In genomic region chr6:87572031-87572430, GRCh38 we compare ENCODE assay signal across 21 cellular contexts. TPM values are rescaled to one million over a fixed set of nuclear protein-coding genes. Genes with fewer than 3 reads are reported as not detected.
DNase-seq lines count a peak whose midpoint lies in the region; ATAC-seq, FAIRE-seq and TF ChIP-seq lines count a peak whose summit lies in the region.
"Had no signal": no experiment of that assay in that cellular context is flagged by ENCODE, and none has a peak within 500 bp of the region (broad histone marks: within the 10 kb centered on the region; RNA-seq: fewer than 3 reads in every experiment).

No MANE protein-coding gene starts in this region.

- H3K36me3 ChIP-seq in endothelial cell of umbilical vein (ENCODE audit: control insufficient read depth in 2 of 2, extremely low read depth in 1 of 2, insufficient read depth in 2 of 2, low read length in 2 of 2), result peaks cover 0 to 2% of the 10 kb centered on the region in 2 experiments

- H3K4me1 ChIP-seq in A549, result peaks cover 42% of the 10 kb centered on the region
- H3K4me1 ChIP-seq in endothelial cell of umbilical vein (ENCODE audit: control insufficient read depth, extremely low read depth, insufficient read depth, low read length), result peaks cover 26% of the 10 kb centered on the region

- peaks cover 62% of the 10 kb centered on the region for H3K79me2 ChIP-seq in endothelial cell of umbilical vein (ENCODE audit: control insufficient read depth, insufficient read depth, low read length)

- TF ChIP-seq RAD21 in A549 (conservative IDR thresholded peaks at IDR 0.05 in 1 of 2, IDR thresholded peaks at IDR 0.05 in 1 of 2), result no peak

- dilution Hi-C loops in endothelial cell of umbilical vein (cut with MboI; ENCODE audit: extremely low pct_ligation_motif_present, low sequenced_read_pairs), result no loop called here

- H3K9me3 Mint-ChIP-seq in HFFc6 (no peaks in the 10 kb centered on the region), osteocyte (ENCODE audit: unreplicated experiment) (peaks cover 3% of the 10 kb centered on the region), WTC11 (no peaks in the 10 kb centered on the region)

- no peaks in the 10 kb centered on the region for H3K9me1 ChIP-seq in endothelial cell of umbilical vein (replicated peaks; ENCODE audit: control insufficient read depth, extremely low read depth, insufficient read depth, low read length)

- no peaks in the 10 kb centered on the region for H3K27me3 ChIP-seq in endothelial cell of umbilical vein (ENCODE audit: control insufficient read depth in 2 of 2, insufficient read depth in 2 of 2, low read length in 2 of 2)

- TF ChIP-seq EP300 in A549 (IDR thresholded peaks at IDR 0.05), result no peak

- FAIRE-seq in A549 (lab: Jason Lieb, UNC), result no peak
- FAIRE-seq in endothelial cell of umbilical vein (lab: Jason Lieb, UNC), result no peak
- FAIRE-seq: GM12891 had no signal

- H3K27me3 Mint-ChIP-seq in HFFc6 (ENCODE audit: insufficient read depth) (no peaks in the 10 kb centered on the region; the same call in 1 of the 2 replicates), osteocyte (ENCODE audit: unreplicated experiment) (no peaks in the 10 kb centered on the region), WTC11 (ENCODE audit: low read depth) (no peaks in the 10 kb centered on the region)
- H3K27me3 Mint-ChIP-seq: B cell; CD4-positive, CD25-positive, alpha-beta regulatory T cell had no signal

- ATAC-seq in A549 (no peak), WTC11 (no peak)
- ATAC-seq: Panc1 had no signal

- no peaks in the 10 kb centered on the region for H4K20me1 ChIP-seq in endothelial cell of umbilical vein (replicated peaks; ENCODE audit: control insufficient read depth, extremely low read depth, insufficient read depth, low read length)

- BruUV-seq in endothelial cell of umbilical vein (replicated peaks; lab: Mats Ljungman, UMichigan), result no TSS peak

- peak overlapping the region; percentile 51 for H3K4me2 ChIP-seq in A549
- H3K4me2 ChIP-seq in endothelial cell of umbilical vein (ENCODE audit: insufficient read depth, low read length), result no peak overlapping the region

- CTCF ChIA-PET in A549 (lab: Yijun Ruan, JAX) (no interaction called here), endothelial cell of umbilical vein (lab: Charles Lee) (interaction anchor here (0.7 to 1.3 kb wide), 4 partner anchors 9 to 179 kb away, joined by 3 to 4 read pairs (median 3); no protein-coding TSS in a partner anchor), WTC11 (lab: Charles Lee) (no interaction called here)

- peak overlapping the region in 1 of 2 experiments; percentile 26; a peak in 1 of 6 replicates for H3K27ac ChIP-seq in A549
- H3K27ac ChIP-seq in endothelial cell of umbilical vein (ENCODE audit: insufficient read depth, low read depth, low read length), result no peak overlapping the region
- H3K27ac ChIP-seq: HL-60 had no signal

- H3K9ac ChIP-seq in endothelial cell of umbilical vein (replicated peaks; ENCODE audit: extremely low read depth, insufficient read depth, low read length), result no peak overlapping the region

- TF ChIP-seq CTCF in A549 (IDR thresholded peaks at IDR 0.05) (no peak), HFFc6 (IDR thresholded peaks at IDR 0.05) (no peak), endothelial cell of umbilical vein (IDR thresholded peaks at IDR 0.05; ENCODE audit: extremely low read depth in 1 of 2, insufficient read depth in 1 of 2, low read depth in 1 of 2, low read length in 2 of 2) (no peak), osteocyte (IDR thresholded peaks at IDR 0.05) (no peak), WTC11 (IDR thresholded peaks at IDR 0.05) (no peak)

- no peaks in the 10 kb centered on the region for H3K9me3 ChIP-seq in A549
- H3K9me3 ChIP-seq in endothelial cell of umbilical vein (replicated peaks; ENCODE audit: control insufficient read depth, insufficient read depth, low read length), result no peaks in the 10 kb centered on the region
- H3K9me3 ChIP-seq: Caco-2 had no signal

- POLR2A ChIA-PET in A549 (lab: Yijun Ruan, JAX), result interaction anchor here (0.9 kb wide), 1 partner anchor 17 kb away, joined by 3 read pairs; the partner anchor contains the start of genes ORC3 and RARS2
- POLR2A ChIA-PET in endothelial cell of umbilical vein (lab: Charles Lee), result no interaction called here
- POLR2A ChIA-PET in WTC11 (lab: Charles Lee), result no interaction called here

- intact Hi-C loops in endothelial cell of umbilical vein (cut with micrococcal nuclease), result no loop called here

- peak overlapping the region; percentile 23; the same call in 1 of the 2 replicates for H3K27ac Mint-ChIP-seq in HFFc6
- peak overlapping the region; percentile 83 for H3K27ac Mint-ChIP-seq in osteocyte (ENCODE audit: unreplicated experiment)
- no peak overlapping the region for H3K27ac Mint-ChIP-seq in WTC11
- H3K27ac Mint-ChIP-seq: B cell; CD4-positive, CD25-positive, alpha-beta regulatory T cell had no signal

- 31% methylated on average over 4 of the region's 4 CpGs for WGBS in A549 (ENCODE audit: missing lambda C conversion rate)

- DNase-seq in A549 (ENCODE audit: low read depth in 1 of 2, low spot score in 1 of 2), result no peak
- no peak for DNase-seq in HFFc6
- peak; percentile 25 for DNase-seq in endothelial cell of umbilical vein (ENCODE audit: low read depth, low spot score)
- no peak for DNase-seq in osteocyte (ENCODE audit: extremely low spot score, unreplicated experiment)
- DNase-seq in SHP77 treated with DMSO at 0.1 percent for 48 hours (lab: John Stamatoyannopoulos, UW), result no peak
- no peak for DNase-seq in activated CD8-positive, alpha-beta memory T cell treated with anti-CD3 and anti-CD28 coated beads for 24 hours
- DNase-seq in DMS79 (lab: John Stamatoyannopoulos, UW), result no peak
- no peak for DNase-seq in WTC11 (ENCODE audit: low spot score)
- DNase-seq: 8988T; Caco-2; CD4-positive, CD25-positive, alpha-beta regulatory T cell; GOT3; NCI-H1048; NCI-H1436; NCI-H2029; NCI-H345; NCI-H524 treated with DMSO at 0.1 percent for 48 hours had no signal

- no peak for TF ChIP-seq POLR2A in A549 (IDR thresholded peaks at IDR 0.05; ENCODE audit: low read length)
- TF ChIP-seq POLR2A in endothelial cell of umbilical vein (IDR thresholded peaks at IDR 0.05; ENCODE audit: low read depth, low read length), result no peak

- H3K4me3 ChIP-seq in A549, result no peak overlapping the region
- no peak overlapping the region for H3K4me3 ChIP-seq in endothelial cell of umbilical vein (replicated peaks in 1 of 3; ENCODE audit: insufficient read depth in 1 of 3, low read depth in 1 of 3, low read length in 3 of 3)

- peaks cover 41% of the 10 kb centered on the region for H3K36me3 Mint-ChIP-seq in HFFc6 (ENCODE audit: low read depth)
- peaks cover 11% of the 10 kb centered on the region for H3K36me3 Mint-ChIP-seq in osteocyte (ENCODE audit: unreplicated experiment)
- no peaks in the 10 kb centered on the region; the same call in none of the 2 replicates for H3K36me3 Mint-ChIP-seq in WTC11

- no peak overlapping the region for H2AFZ ChIP-seq in endothelial cell of umbilical vein (ENCODE audit: low read depth, low read length)

- H3K4me1 Mint-ChIP-seq in HFFc6 (ENCODE audit: low read depth) (peaks cover 55% of the 10 kb centered on the region), osteocyte (ENCODE audit: unreplicated experiment) (peaks cover 54% of the 10 kb centered on the region), WTC11 (peaks cover 36% of the 10 kb centered on the region)

- no peak overlapping the region for H3K4me3 Mint-ChIP-seq in HFFc6
- no peak overlapping the region for H3K4me3 Mint-ChIP-seq in osteocyte (ENCODE audit: unreplicated experiment)
- H3K4me3 Mint-ChIP-seq in WTC11, result no peak overlapping the region
- H3K4me3 Mint-ChIP-seq: B cell; CD4-positive, CD25-positive, alpha-beta regulatory T cell had no signal

TF ChIP-seq in A549, 52 proteins besides CTCF, POLR2A, EP300 and RAD21 (continues in another document):
- no peak for TF ChIP-seq JUN (IDR thresholded peaks at IDR 0.05)

RNA-seq across cellular contexts. Expression of gene RARS2, which starts 17.8 kb away (rescaled TPM):
- polyA plus RNA-seq in A549 (2011; rRNA removed) (11.3 and 14.6 TPM in 2 replicates), A549 (2017; fragmentation: RNase III; extraction: RNeasy Plus Mini Kit Qiagen cat#74134 plus additional on column Dnase treatment) (23.7 to 25.3 TPM (median 25.2 TPM) in 3 replicates), endothelial cell of umbilical vein (7.4 TPM in 2 replicates)
- polyA plus RNA-seq in A549 (2012; cell fraction: cytosol; rRNA removed), result 3.9 and 4.7 TPM in 2 replicates
- 2.2 and 2.9 TPM in 2 replicates for polyA plus RNA-seq in A549 (2012; cell fraction: nucleus; rRNA removed)
- 5.1 and 5.6 TPM in 2 replicates for polyA minus RNA-seq in A549 (2011; rRNA and poly(A)+ RNA removed)
- 10 to 100 TPM; 48.3 to 62.0 (median 58.3) TPM for total RNA-seq in HFFc6 (2021; fragmentation: NEBNext Ultra II Directional; extraction: Animal tissue kit (Norgen Biotek cat#: 25700))
- total RNA-seq in endothelial cell of umbilical vein (33.7 and 34.0 TPM in 2 replicates), osteocyte (40.1 and 42.0 TPM in 2 replicates), WTC11 (2021) (31.8 to 33.3 TPM (median 32.9 TPM) in 3 replicates)
- 8.4 and 10.1 TPM in 2 replicates for polyA plus RNA-seq in endothelial cell of umbilical vein (2011; cell fraction: cytosol; rRNA removed)
- 15.9 and 21.1 TPM in 2 replicates for polyA plus RNA-seq in endothelial cell of umbilical vein (2011; cell fraction: nucleus; rRNA removed)
- 27.4 and 32.8 TPM in 2 replicates for polyA plus RNA-seq in endothelial cell of umbilical vein (2012)
- 9.3 and 10.1 TPM in 2 replicates for polyA minus RNA-seq in endothelial cell of umbilical vein
- 6.1 TPM for polyA minus RNA-seq in endothelial cell of umbilical vein (2011; cell fraction: cytosol; rRNA and poly(A)+ RNA removed)
- 18.4 and 28.8 TPM in 2 replicates for polyA minus RNA-seq in endothelial cell of umbilical vein (2011; cell fraction: nucleus; rRNA and poly(A)+ RNA removed)

RNA-seq across cellular contexts. Expression of gene ORC3, which starts 17.9 kb away (rescaled TPM):
- 48.3 and 50.1 TPM in 2 replicates for polyA plus RNA-seq in A549 (2011; rRNA removed)
- 13.4 TPM in 2 replicates for polyA plus RNA-seq in A549 (2012; cell fraction: cytosol; rRNA removed)
- 7.0 and 8.4 TPM in 2 replicates for polyA plus RNA-seq in A549 (2012; cell fraction: nucleus; rRNA removed)
- polyA plus RNA-seq in A549 (2017; fragmentation: RNase III; extraction: RNeasy Plus Mini Kit Qiagen cat#74134 plus additional on column Dnase treatment), result 25.5 to 30.5 TPM (median 27.8 TPM) in 3 replicates
- 11.4 and 14.9 TPM in 2 replicates for polyA minus RNA-seq in A549 (2011; rRNA and poly(A)+ RNA removed)
- 10 to 100 TPM; 26.7 to 35.1 (median 29.7) TPM for total RNA-seq in HFFc6 (2021; fragmentation: NEBNext Ultra II Directional; extraction: Animal tissue kit (Norgen Biotek cat#: 25700))
- total RNA-seq in endothelial cell of umbilical vein, result 17.9 and 20.1 TPM in 2 replicates
- 8.0 and 9.2 TPM in 2 replicates for polyA plus RNA-seq in endothelial cell of umbilical vein
- polyA plus RNA-seq in endothelial cell of umbilical vein (2011; cell fraction: cytosol; rRNA removed), result 16.0 and 17.5 TPM in 2 replicates
- 24.3 and 34.5 TPM in 2 replicates for polyA plus RNA-seq in endothelial cell of umbilical vein (2011; cell fraction: nucleus; rRNA removed)
- 13.5 and 20.2 TPM in 2 replicates for polyA plus RNA-seq in endothelial cell of umbilical vein (2012)
- polyA minus RNA-seq in endothelial cell of umbilical vein, result 9.1 and 10.8 TPM in 2 replicates
- polyA minus RNA-seq in endothelial cell of umbilical vein (2011; cell fraction: cytosol; rRNA and poly(A)+ RNA removed), result 11.3 TPM
- 17.0 and 33.2 TPM in 2 replicates for polyA minus RNA-seq in endothelial cell of umbilical vein (2011; cell fraction: nucleus; rRNA and poly(A)+ RNA removed)
- 21.4 and 22.0 TPM in 2 replicates for total RNA-seq in osteocyte
- 46.7 to 50.7 TPM (median 48.4 TPM) in 3 replicates for total RNA-seq in WTC11 (2021)
